ENCODE assay signal across 8 cellular contexts in genomic region chr17:58112970-58113631, GRCh38. TPM values are rescaled to one million over a fixed set of nuclear protein-coding genes. Genes with fewer than 3 reads are reported as not detected.
A peak's percentile ranks its signal among the peaks of the same experiment; 100 is the strongest.
DNase-seq lines count a peak whose midpoint lies in the region; ATAC-seq, FAIRE-seq and TF ChIP-seq lines count a peak whose summit lies in the region.

No MANE protein-coding gene starts in this region.

- POLR2A ChIA-PET in CD4-positive, alpha-beta T cell (lab: Charles Lee), result interaction anchor here (0.6 to 1.2 kb wide), 2 partner anchors 106 to 301 kb away, joined by 3 to 4 read pairs; partner anchors contain the start of gene SRSF1
- POLR2A ChIA-PET in H1 (lab: Charles Lee; ENCODE audit: partially characterized antibody), result interaction anchor here (1.0 to 2.9 kb wide), 6 partner anchors 21 to 256 kb away, joined by 3 to 9 read pairs (median 4); partner anchors contain the start of gene SRSF1

- no peaks in the 10 kb centered on the region for H3K79me1 ChIP-seq in H1 (ENCODE audit: low read depth, low read length)

- H3K27me3 Mint-ChIP-seq in CD4-positive, alpha-beta T cell, result peaks cover 4% of the 10 kb centered on the region

- no peaks in the 10 kb centered on the region for H3K9me3 ChIP-seq in CD4-positive, alpha-beta T cell (ENCODE audit: control insufficient read depth, low read length)
- no peaks in the 10 kb centered on the region; a peak in 1 of 4 replicates for H3K9me3 ChIP-seq in H1 (ENCODE audit: insufficient read depth in 2 of 2, low read depth in 1 of 2, low read length in 1 of 2)

- H2BK5ac ChIP-seq in H1 (ENCODE audit: low read depth, low read length), result no peak overlapping the region

- no peak overlapping the region for H2BK120ac ChIP-seq in H1 (replicated peaks; ENCODE audit: low read depth, low read length)

- H2BK12ac ChIP-seq in H1 (ENCODE audit: low read depth, low read length), result no peak overlapping the region

- H3K23me2 ChIP-seq in H1 (ENCODE audit: low read depth, low read length), result peaks cover 5% of the 10 kb centered on the region; the same call in 1 of the 2 replicates

- peak; percentile 99 for ATAC-seq in CD4-positive, alpha-beta T cell (ENCODE audit: poor library complexity)
- ATAC-seq in HG03175 (IDR thresholded peaks at IDR 0.05; ENCODE audit: unreplicated experiment), result no peak

- H3K4me2 ChIP-seq in H1 (ENCODE audit: insufficient read depth in 1 of 2, low read depth in 2 of 2, low read length in 2 of 2), result peak overlapping the region in 1 of 2 experiments; percentile 5; a peak in 1 of 4 replicates

- CTCF ChIA-PET in CD4-positive, alpha-beta T cell (lab: Charles Lee), result interaction anchor here (0.7 to 3.1 kb wide), 8 partner anchors 18 to 263 kb away, joined by 3 to 18 read pairs (median 4); partner anchors contain the start of gene MRPS23
- CTCF ChIA-PET in H1 (lab: Charles Lee; ENCODE audit: partially characterized antibody), result interaction anchor here (0.6 to 8.0 kb wide), 40 partner anchors 9 to 988 kb away, joined by 3 to 73 read pairs (median 4); no protein-coding TSS in a partner anchor

- H4K91ac ChIP-seq in H1 (replicated peaks; ENCODE audit: insufficient read length, low read length), result no peak overlapping the region

- peaks cover 0 to 4% of the 10 kb centered on the region in 2 experiments for H4K20me1 ChIP-seq in H1 (replicated peaks in 1 of 2; ENCODE audit: control insufficient read depth in 1 of 2, insufficient read depth in 2 of 2, low read length in 2 of 2)

- H3K4me1 ChIP-seq in H1 (replicated peaks in 1 of 4; ENCODE audit: control insufficient read depth in 3 of 4, insufficient read depth in 4 of 4, low read length in 3 of 4), result no peaks in the 10 kb centered on the region

- H4K5ac ChIP-seq in H1 (ENCODE audit: insufficient read length, low read depth, low read length), result no peak overlapping the region

- no peak for TF ChIP-seq EP300 in H1 (IDR thresholded peaks at IDR 0.05; ENCODE audit: borderline replicate concordance in 1 of 2, low read depth in 2 of 2, low read length in 2 of 2)

- no peak overlapping the region for H3K56ac ChIP-seq in H1 (replicated peaks; ENCODE audit: insufficient read length, low read depth, low read length)

- H2BK15ac ChIP-seq in H1 (ENCODE audit: low read length), result no peak overlapping the region

- no peaks in the 10 kb centered on the region for H3K36me3 Mint-ChIP-seq in CD4-positive, alpha-beta T cell (ENCODE audit: low read depth)

- no peak overlapping the region for H2BK20ac ChIP-seq in H1 (ENCODE audit: low read length)

- no peak overlapping the region for H3K4ac ChIP-seq in H1 (replicated peaks; ENCODE audit: insufficient read length, low read depth, low read length)

- no peak overlapping the region for H3K27ac ChIP-seq in CD4-positive, alpha-beta T cell (ENCODE audit: low read depth, low read length)
- H3K27ac ChIP-seq in H1 (ENCODE audit: low read depth, low read length), result no peak overlapping the region

- H3K79me2 ChIP-seq in H1 (ENCODE audit: control insufficient read depth in 1 of 2, insufficient read depth in 2 of 2, low read length in 2 of 2), result no peaks in the 10 kb centered on the region

- no peak for TF ChIP-seq POLR2A in H1 (IDR thresholded peaks at IDR 0.05; ENCODE audit: control extremely low read depth in 1 of 2, low read depth in 2 of 2, low read length in 2 of 2)

- peak; percentile 78 for FAIRE-seq in H1 (lab: Jason Lieb, UNC)

- H3K4me3 ChIP-seq in H1 (ENCODE audit: extremely low read depth in 1 of 4, insufficient read depth in 2 of 4, low read depth in 3 of 4, low read length in 4 of 4), result no peak overlapping the region

- no peak overlapping the region for H3K9ac ChIP-seq in H1 (replicated peaks in 1 of 4; ENCODE audit: extremely low read depth in 1 of 4, low read depth in 3 of 4, low read length in 3 of 4)

- H3K18ac ChIP-seq in H1 (ENCODE audit: extremely low read depth, low read length), result no peak overlapping the region

- H3K27ac Mint-ChIP-seq in CD4-positive, alpha-beta T cell, result no peak overlapping the region

- H3K36me3 ChIP-seq in H1 (ENCODE audit: control insufficient read depth in 2 of 4, insufficient read depth in 4 of 4, low read length in 3 of 4), result no peaks in the 10 kb centered on the region

- peak; percentile 73 to 89 (median 84) for DNase-seq in CD4-positive, alpha-beta T cell
- peak; percentile 92 for DNase-seq in HT-29 (ENCODE audit: low spot score)
- DNase-seq in NK-92 (lab: John Stamatoyannopoulos, UW; ENCODE audit: unreplicated experiment), result peak; percentile 23
- DNase-seq in activated CD8-positive, alpha-beta memory T cell treated with anti-CD3 and anti-CD28 coated beads for 1 hour (ENCODE audit: extremely low read depth in 1 of 2, low read depth in 1 of 2), result peak; percentile 58 to 73
- DNase-seq in H1 (ENCODE audit: low read depth in 1 of 2, low spot score in 2 of 2), result peak in 1 of 2 experiments; percentile 96
- DNase-seq in middle frontal gyrus (ENCODE audit: extremely low spot score, low spot score), result peak; percentile 67
- DNase-seq in stimulated activated CD8-positive, alpha-beta memory T cell treated with anti-CD3 and anti-CD28 coated beads, Interleukin-4, amount 100 ng/mL, for 24 hours (ENCODE audit: low read depth), result peak; percentile 72

- no peak overlapping the region for H3K4me3 Mint-ChIP-seq in CD4-positive, alpha-beta T cell

- no peak overlapping the region for H2AK5ac ChIP-seq in H1 (ENCODE audit: low read depth, low read length)

- intact Hi-C loops in CD4-positive, alpha-beta T cell (cut with DNase I, micrococcal nuclease), result loop anchor here (1.0 to 5.0 kb wide), 9 partner anchors 29 to 982 kb away; no protein-coding TSS in a partner anchor

- peak; percentile 98 to 99 for TF ChIP-seq RAD21 in H1 (IDR thresholded peaks at IDR 0.05 in 1 of 2, conservative IDR thresholded peaks at IDR 0.05 in 1 of 2; ENCODE audit: low read depth in 2 of 2, low read length in 2 of 2)

- H3K23ac ChIP-seq in H1 (ENCODE audit: insufficient read length), result no peak overlapping the region

- H3K27me3 ChIP-seq in CD4-positive, alpha-beta T cell (ENCODE audit: control insufficient read depth, insufficient read depth, low read length), result no peaks in the 10 kb centered on the region
- no peaks in the 10 kb centered on the region for H3K27me3 ChIP-seq in H1 (replicated peaks in 1 of 4; ENCODE audit: control insufficient read depth in 3 of 4, extremely low read depth in 1 of 4, insufficient read depth in 3 of 4, low read length in 3 of 4)

- WGBS in H1 (ENCODE audit: extremely low coverage in 1 of 2, insufficient coverage in 1 of 2, insufficient read length in 1 of 2, insufficient replicate concordance in 2 of 2, low coverage in 1 of 2, low lambda C conversion rate in 2 of 2, missing lambda C conversion rate in 1 of 2), 2 experiments, result 46% methylated on average over 17 of the region's 17 CpGs; no CpG with 5 or more reads in 1 of the 2 experiments

- H3K14ac ChIP-seq in H1 (ENCODE audit: insufficient read length), result no peak overlapping the region

- no peak overlapping the region for H4K8ac ChIP-seq in H1 (ENCODE audit: extremely low read depth, insufficient read depth, low read length)

- no peaks in the 10 kb centered on the region for H3K4me1 Mint-ChIP-seq in CD4-positive, alpha-beta T cell (ENCODE audit: low read depth)

- peak; percentile 89 for TF ChIP-seq CTCF in CD4-positive, alpha-beta T cell (IDR thresholded peaks at IDR 0.05)
- TF ChIP-seq CTCF in H1 (IDR thresholded peaks at IDR 0.05; ENCODE audit: control extremely low read depth in 1 of 3, insufficient read depth in 1 of 3, low read depth in 1 of 3, low read length in 3 of 3), result peak; percentile 86 to 99 (median 93)

- peak overlapping the region; percentile 96 for H2AFZ ChIP-seq in H1 (ENCODE audit: low read length)

- no peaks in the 10 kb centered on the region for H3K9me3 Mint-ChIP-seq in CD4-positive, alpha-beta T cell

TF ChIP-seq in H1, 55 proteins besides CTCF, POLR2A, EP300 and RAD21 (continues in another document):
- TF ChIP-seq CREB1 (IDR thresholded peaks at IDR 0.05) (0 out of 2 replicates have a peak, but pooled peaks have one; percentile 35), KDM5A (IDR thresholded peaks at IDR 0.05; ENCODE audit: low read length) (no peak), SIX5 (IDR thresholded peaks at IDR 0.05; ENCODE audit: low read depth, low read length) (no peak)

RNA-seq across cellular contexts. Expression of gene DYNLL2, which starts 29.9 kb away (rescaled TPM):
- total RNA-seq in CD4-positive, alpha-beta T cell, result 10 to 100 TPM; 30.9 to 32.2 TPM
- total RNA-seq in HT-29 (2014; rRNA removed; shearing (Covaris generic)), result 18.6 and 20.5 TPM in 2 replicates
- 49.7 and 52.7 TPM in 2 replicates for total RNA-seq in H1 (2021; fragmentation: NEBNext Ultra II Directional; extraction: Animal tissue kit (Norgen Biotek cat#: 25700))
- 19.8 and 21.6 TPM in 2 replicates for polyA plus RNA-seq in H1 (2011; rRNA removed)
- polyA plus RNA-seq in H1 (2011; cell fraction: cytosol; rRNA removed), result 24.8 TPM
- 13.0 TPM for polyA plus RNA-seq in H1 (2011; cell fraction: nucleus; rRNA removed)
- polyA plus RNA-seq in H1 (2012, experiment 1 of 2), result 55.1 to 71.7 TPM (median 59.8 TPM) in 4 replicates
- 23.3 TPM for polyA plus RNA-seq in H1 (2012, experiment 2 of 2)
- 20.9 TPM for polyA plus RNA-seq in H1 (2013, experiment 1 of 2)
- 21.2 TPM for polyA plus RNA-seq in H1 (2013, experiment 2 of 2)
- 32.7 and 36.5 TPM in 2 replicates for polyA minus RNA-seq in H1 (2011; rRNA and poly(A)+ RNA removed)
- polyA minus RNA-seq in H1 (2011; cell fraction: cytosol; rRNA and poly(A)+ RNA removed), result 18.9 TPM
- 17.3 TPM for polyA minus RNA-seq in H1 (2011; cell fraction: nucleus; rRNA and poly(A)+ RNA removed)

RNA-seq across cellular contexts. Expression of gene OR4D1, which starts 35.1 kb away (rescaled TPM):
- total RNA-seq in CD4-positive, alpha-beta T cell, result under 1 TPM; 0.49 to 0.70 TPM
- not detected in 2 replicates for total RNA-seq in HT-29 (2014; rRNA removed; shearing (Covaris generic))
- total RNA-seq in H1 (2021; fragmentation: NEBNext Ultra II Directional; extraction: Animal tissue kit (Norgen Biotek cat#: 25700)), result 0.32 and 0.33 TPM in 2 replicates
- 0.39 and 0.44 TPM in 2 replicates for polyA plus RNA-seq in H1 (2011; rRNA removed)
- 0.44 TPM for polyA plus RNA-seq in H1 (2011; cell fraction: cytosol; rRNA removed)
- polyA plus RNA-seq in H1 (2011; cell fraction: nucleus; rRNA removed), result 0.37 TPM
- polyA plus RNA-seq in H1 (2012, experiment 1 of 2), result 0.18 to 0.31 TPM (median 0.29 TPM) in 4 replicates
- 0.22 TPM for polyA plus RNA-seq in H1 (2012, experiment 2 of 2)
- polyA plus RNA-seq in H1 (2013, experiment 1 of 2), result 0.28 TPM
- polyA plus RNA-seq in H1 (2013, experiment 2 of 2), result 0.20 TPM
- 0.41 and 0.76 TPM in 2 replicates for polyA minus RNA-seq in H1 (2011; rRNA and poly(A)+ RNA removed)
- not detected for polyA minus RNA-seq in H1 (2011; cell fraction: cytosol; rRNA and poly(A)+ RNA removed)
- 0.40 TPM for polyA minus RNA-seq in H1 (2011; cell fraction: nucleus; rRNA and poly(A)+ RNA removed)

RNA-seq across cellular contexts. Expression of gene OR4D2, which starts 53.7 kb away (rescaled TPM):
- total RNA-seq in CD4-positive, alpha-beta T cell, result not detected
- not detected in 2 replicates for total RNA-seq in HT-29 (2014; rRNA removed; shearing (Covaris generic))
- total RNA-seq in H1 (2021; fragmentation: NEBNext Ultra II Directional; extraction: Animal tissue kit (Norgen Biotek cat#: 25700)), result not detected in 2 replicates
- not detected in 2 replicates for polyA plus RNA-seq in H1 (2011; rRNA removed)
- polyA plus RNA-seq in H1 (2011; cell fraction: cytosol; rRNA removed), result not detected
- 0.11 TPM for polyA plus RNA-seq in H1 (2011; cell fraction: nucleus; rRNA removed)
- polyA plus RNA-seq in H1 (2012, experiment 1 of 2), result not detected in 4 replicates
- polyA plus RNA-seq in H1 (2012, experiment 2 of 2), result not detected
- not detected for polyA plus RNA-seq in H1 (2013, experiment 1 of 2)
- polyA plus RNA-seq in H1 (2013, experiment 2 of 2), result not detected
- polyA minus RNA-seq in H1 (2011; rRNA and poly(A)+ RNA removed), result not detected in 2 replicates
- not detected for polyA minus RNA-seq in H1 (2011; cell fraction: cytosol; rRNA and poly(A)+ RNA removed)
- not detected for polyA minus RNA-seq in H1 (2011; cell fraction: nucleus; rRNA and poly(A)+ RNA removed)
